21 cellular contexts compared by ENCODE assay signal in genomic region chr10:126857178-126857806, GRCh38. TPM values are rescaled to one million over a fixed set of nuclear protein-coding genes. Genes with fewer than 3 reads are reported as not detected.
A peak's percentile ranks its signal among the peaks of the same experiment; 100 is the strongest.
DNase-seq lines count a peak whose midpoint lies in the region; TF ChIP-seq lines count a peak whose summit lies in the region.
"Had no signal": no experiment of that assay in that cellular context is flagged by ENCODE, and none has a peak within 500 bp of the region (broad histone marks: within the 10 kb centered on the region; RNA-seq: fewer than 3 reads in every experiment).

No MANE protein-coding gene starts in this region.

- H3K27ac Mint-ChIP-seq in type B pancreatic cell = no peak overlapping the region
- H3K27ac Mint-ChIP-seq: CD8-positive, alpha-beta memory T cell had no signal

- TF ChIP-seq CTCF in coronary artery (IDR thresholded peaks at IDR 0.05) (no peak), fibroblast of mammary gland (conservative IDR thresholded peaks at IDR 0.05; ENCODE audit: control insufficient read depth, insufficient read depth, low read depth, low read length) (peak; percentile 2), type B pancreatic cell (conservative IDR thresholded peaks at IDR 0.05) (no peak)

- H3K4me3 ChIP-seq in coronary artery (no peak overlapping the region), fibroblast of mammary gland (ENCODE audit: control insufficient read depth, low read depth, low read length) (no peak overlapping the region)
- H3K4me3 ChIP-seq: SJSA1 had no signal

- no peak overlapping the region for H3K4me3 Mint-ChIP-seq in type B pancreatic cell
- H3K4me3 Mint-ChIP-seq: CD8-positive, alpha-beta memory T cell had no signal

- DNase-seq in activated CD8-positive, alpha-beta memory T cell treated with anti-CD3 and anti-CD28 coated beads for 24 hours = peak; percentile 3
- DNase-seq in activated CD8-positive, alpha-beta memory T cell treated with anti-CD3 and anti-CD28 coated beads, Interleukin-2, amount 50 U/mL, for 4 hours = no peak
- DNase-seq in coronary artery (ENCODE audit: low spot score) (peak; percentile 29), fibroblast of mammary gland (ENCODE audit: low read depth) (no peak), type B pancreatic cell (ENCODE audit: extremely low spot score, unreplicated experiment) (peak; percentile 24), mucosa of gallbladder (ENCODE audit: low spot score) (no peak), NCI-H82 (lab: John Stamatoyannopoulos, UW) (no peak)
- DNase-seq in activated naive CD4-positive, alpha-beta T cell (lab: John Stamatoyannopoulos, UW) = no peak
- DNase-seq: Calu3; CD8-positive, alpha-beta memory T cell; DMS153; EL; GF-D8; HCEC 1CT; KBM-7; NCI-H1092; NCI-H1436; NCI-H187 treated with DMSO at 0.1 percent for 48 hours; NCI-H2107 had no signal

- H3K36me3 Mint-ChIP-seq in type B pancreatic cell = no peaks in the 10 kb centered on the region
- H3K36me3 Mint-ChIP-seq: CD8-positive, alpha-beta memory T cell had no signal

- no peaks in the 10 kb centered on the region for H3K9me3 Mint-ChIP-seq in type B pancreatic cell

- peaks cover 12% of the 10 kb centered on the region for H3K27me3 Mint-ChIP-seq in type B pancreatic cell

- H3K4me1 Mint-ChIP-seq in type B pancreatic cell (ENCODE audit: unreplicated experiment) = peaks cover 15% of the 10 kb centered on the region
- H3K4me1 Mint-ChIP-seq: CD8-positive, alpha-beta memory T cell had no signal

- no peak overlapping the region for H3K27ac ChIP-seq in coronary artery
- H3K27ac ChIP-seq: C4-2B, SJSA1 had no signal

RNA-seq across cellular contexts. Expression of gene DOCK1, which starts 47.9 kb away (rescaled TPM):
- total RNA-seq in type B pancreatic cell (ENCODE audit: low replicate concordance) (61.6 and 67.4 TPM in 2 replicates), mucosa of gallbladder (44.9 TPM)

Comparison
In these comparisons a context has a peak if more than half of its experiments do, and no peak if none do; other contexts are left out.
1. DNase-seq: peak in activated CD8-positive, alpha-beta memory T cell treated with anti-CD3 and anti-CD28 coated beads for 24 hours (single experiment), coronary artery (single experiment) and type B pancreatic cell (single experiment); none in activated CD8-positive, alpha-beta memory T cell treated with anti-CD3 and anti-CD28 coated beads, Interleukin-2, amount 50 U/mL, for 4 hours (single experiment), fibroblast of mammary gland (single experiment), activated naive CD4-positive, alpha-beta T cell (0 of 4), mucosa of gallbladder (single experiment) and NCI-H82 (single experiment).